In the genomic region with DNA sequence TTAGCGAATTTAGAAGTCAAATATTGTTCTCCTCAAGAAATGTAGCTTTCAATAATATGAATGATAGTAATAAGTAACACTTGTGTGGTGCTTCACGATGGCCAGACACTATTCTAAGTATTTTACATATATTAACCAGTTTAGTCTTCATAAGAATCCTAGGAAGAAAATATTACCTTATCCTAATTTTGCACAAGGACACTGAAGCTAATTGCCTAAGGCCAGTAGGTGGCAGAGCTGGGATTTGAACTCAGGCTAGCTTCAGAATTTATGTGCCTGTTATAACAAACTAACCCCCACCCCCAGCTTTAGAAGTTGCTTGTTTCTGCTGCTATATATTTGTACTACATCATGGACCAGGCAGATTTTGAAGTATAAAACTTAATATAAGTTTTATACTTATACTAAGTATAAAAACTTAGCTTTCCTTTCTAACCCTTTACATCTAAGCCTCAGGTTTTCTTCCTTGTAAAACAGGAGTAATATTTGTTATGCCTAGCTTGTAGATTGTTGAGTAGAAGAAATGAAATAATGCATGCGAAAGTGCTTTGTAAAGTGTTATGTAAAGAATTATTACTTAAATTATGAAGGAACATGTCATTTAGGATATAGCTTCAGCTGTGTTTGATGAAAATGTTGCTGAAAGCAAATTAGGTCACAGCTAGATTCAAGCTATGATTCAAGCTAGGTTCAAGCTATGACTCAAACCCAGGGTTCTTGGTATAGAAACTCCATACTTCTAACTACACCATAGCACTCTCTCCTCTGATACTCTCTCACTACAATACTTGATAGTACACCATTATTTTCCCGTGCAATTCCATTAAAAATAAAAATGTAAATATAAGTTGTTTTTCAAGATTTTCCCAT, we compare ENCODE assay signal across 8 cellular contexts. TPM values are rescaled to one million over a fixed set of nuclear protein-coding genes. Genes with fewer than 3 reads are reported as not detected.
DNase-seq lines count a peak whose midpoint lies in the region; ATAC-seq and TF ChIP-seq lines count a peak whose summit lies in the region.

No MANE protein-coding gene starts in this region.

- no peaks in the 10 kb centered on the region for H3K27me3 ChIP-seq in PC-9 (ENCODE audit: insufficient read depth, low read depth)

- POLR2A ChIA-PET in PC-9 (lab: Charles Lee; ENCODE audit: unreplicated experiment): interaction anchor here (0.6 kb wide), 2 partner anchors 23 to 373 kb away, joined by 4 to 5 read pairs; no protein-coding TSS in a partner anchor

- peaks cover 4% of the 10 kb centered on the region for H3K79me2 ChIP-seq in PC-9 (ENCODE audit: low read depth)

- no peak overlapping the region for H3K4me2 ChIP-seq in PC-9

- no peak overlapping the region for H3K27ac ChIP-seq in PC-9

- peaks cover 32% of the 10 kb centered on the region for H3K4me1 ChIP-seq in PC-9 (replicated peaks; ENCODE audit: insufficient read depth)

- H3K9me3 ChIP-seq in PC-9 (ENCODE audit: insufficient read depth, low read depth): no peaks in the 10 kb centered on the region

- H3K9me2 ChIP-seq in PC-9 (ENCODE audit: insufficient read depth): no peaks in the 10 kb centered on the region

- TF ChIP-seq CTCF in AG09319 (IDR thresholded peaks at IDR 0.05; ENCODE audit: low read depth, low read length) (peak; percentile 73), GM12864 (IDR thresholded peaks at IDR 0.05; ENCODE audit: low read depth, low read length, missing control alignments) (peak; percentile 45), PC-9 (conservative IDR thresholded peaks at IDR 0.05) (peak; percentile 57; the same call in 1 of the 2 replicates), epithelial cell of proximal tubule (conservative IDR thresholded peaks at IDR 0.05; ENCODE audit: low read depth, low read length) (peak; percentile 81)

- DNase-seq in AG09319 (ENCODE audit: extremely low read depth, low read depth) (peak; percentile 16), GM12864 (ENCODE audit: low read depth) (no peak), PC-9 (peak in 1 of 2 experiments; percentile 20), epithelial cell of proximal tubule (ENCODE audit: low read depth) (no peak), renal cortical epithelial cell (ENCODE audit: low read depth) (peak; percentile 70)
- DNase-seq in activated CD8-positive, alpha-beta memory T cell treated with anti-CD3 and anti-CD28 coated beads, Interleukin-2, amount 50 U/mL, for 48 hours: no peak

- H4K20me1 ChIP-seq in PC-9 (ENCODE audit: insufficient read depth): no peaks in the 10 kb centered on the region

- ATAC-seq in HG02588 (IDR thresholded peaks at IDR 0.05; ENCODE audit: unreplicated experiment) (no peak), GM18907 (IDR thresholded peaks at IDR 0.05; ENCODE audit: unreplicated experiment) (no peak)

- no peak overlapping the region for H3K4me3 ChIP-seq in GM12864 (ENCODE audit: low read depth, low read length)
- no peak overlapping the region for H3K4me3 ChIP-seq in PC-9
- H3K4me3 ChIP-seq in epithelial cell of proximal tubule (ENCODE audit: low read depth, low read length): no peak overlapping the region

- no peaks in the 10 kb centered on the region for H3K36me3 ChIP-seq in PC-9 (ENCODE audit: low read depth)

- peaks cover 23% of the 10 kb centered on the region; the same call in 1 of the 2 replicates for H3F3A ChIP-seq in PC-9 (ENCODE audit: insufficient read depth, low read depth)

- CTCF ChIA-PET in PC-9 (lab: Charles Lee): interaction anchor here (0.6 to 0.7 kb wide), 2 partner anchors 16 to 269 kb away, joined by 3 to 5 read pairs; no protein-coding TSS in a partner anchor

- no TSS peak for BruUV-seq in PC-9 (replicated peaks; lab: Mats Ljungman, UMichigan)

- intact Hi-C loops in PC-9 (cut with micrococcal nuclease; ENCODE audit: unreplicated experiment): loop anchor here (5.0 kb wide), 1 partner anchor 394 kb away; no protein-coding TSS in a partner anchor

- H2AFZ ChIP-seq in PC-9: no peak overlapping the region

RNA-seq across cellular contexts. Expression of a gene that starts 4.2 kb away (rescaled TPM):
- total RNA-seq in PC-9 (2021): 35.6 and 37.3 TPM in 2 replicates
- total RNA-seq in epithelial cell of proximal tubule: 9.6 and 12.9 TPM in 2 replicates
- 7.6 and 20.1 TPM in 2 replicates for total RNA-seq in renal cortical epithelial cell

Comparison
In these comparisons a context has a peak if more than half of its experiments do, and no peak if none do; other contexts are left out.
1. DNase-seq: peak in AG09319 (single experiment) and renal cortical epithelial cell (single experiment); none in GM12864 (single experiment), epithelial cell of proximal tubule (single experiment) and activated CD8-positive, alpha-beta memory T cell treated with anti-CD3 and anti-CD28 coated beads, Interleukin-2, amount 50 U/mL, for 48 hours (single experiment).
2. Peak in every context shown above with its lines, with median percentiles within 50 percentile points of each other: CTCF ChIP-seq.